In the genomic region with DNA sequence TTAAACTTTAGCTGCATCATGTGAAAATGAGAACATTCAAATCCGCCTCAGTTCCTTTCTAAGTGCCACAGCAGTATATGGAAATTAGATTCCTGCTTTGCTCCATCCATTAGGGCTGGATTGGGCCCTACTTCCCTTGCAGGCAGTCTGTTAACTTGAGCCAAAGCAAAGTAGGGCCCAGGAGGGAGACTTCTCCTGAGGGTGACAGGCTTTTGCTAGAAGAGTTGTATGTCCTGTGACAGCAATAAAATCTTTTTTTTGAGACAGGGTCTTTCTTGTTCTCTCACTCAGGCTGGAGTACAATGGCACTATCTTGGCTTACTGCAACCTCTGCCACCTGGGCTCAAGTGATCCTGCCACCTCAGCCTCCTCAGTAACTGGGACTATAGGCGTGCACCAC, we compare ENCODE assay signal across 1 cellular context.
TF ChIP-seq lines count a peak whose summit lies in the region.

No MANE protein-coding gene starts in this region.

TF ChIP-seq in HepG2, 621 proteins besides CTCF, POLR2A, EP300 and RAD21:
- 0 out of 2 replicates have a peak, but pooled peaks have one; percentile 7 for TF ChIP-seq SALL1 (CRISPR knock-in tag; IDR thresholded peaks at IDR 0.05)
- no peak for TF ChIP-seq MTF1 (CRISPR knock-in tag; IDR thresholded peaks at IDR 0.05)
- TF ChIP-seq ZNF556 (CRISPR knock-in tag; IDR thresholded peaks at IDR 0.05; ENCODE audit: borderline replicate concordance), result peak; percentile 90; the same call in 1 of the 2 replicates
